ENCODE assay signal across 7 cellular contexts in the genomic region with DNA sequence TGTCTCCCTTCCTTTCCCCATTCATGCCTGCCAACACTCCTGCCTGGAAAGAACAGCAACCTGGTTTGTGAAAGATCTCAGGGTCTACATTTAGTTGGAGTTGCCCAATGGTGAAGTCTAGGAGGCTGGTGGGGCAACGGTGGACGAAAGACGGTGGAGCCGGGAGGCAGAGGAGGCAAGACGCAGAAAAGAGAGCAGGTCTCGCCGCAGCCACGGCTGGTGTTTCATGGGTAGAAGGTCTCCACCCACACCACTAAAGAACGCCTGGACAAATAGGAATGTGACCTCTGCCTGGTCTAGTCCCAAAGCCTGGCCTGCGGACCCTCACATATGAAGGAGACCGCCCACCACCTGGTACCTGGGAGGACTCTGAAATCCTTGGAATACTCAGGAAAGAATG.
"Had no signal": no experiment of that assay in that cellular context is flagged by ENCODE, and none has a peak within 500 bp of the region (broad histone marks: within the 10 kb centered on the region; RNA-seq: fewer than 3 reads in every experiment).

No MANE protein-coding gene starts in this region.

- H3K27ac ChIP-seq: GM23248 had no signal

- H3K36me3 ChIP-seq: HAP-1 had no signal

- H3K4me3 Mint-ChIP-seq: HFFc6 had no signal

- H3K4me3 ChIP-seq: GM23248, HAP-1, K562 had no signal

- H3K27ac Mint-ChIP-seq: HFFc6 had no signal

- ATAC-seq: HCT116, K562 had no signal

- DNase-seq: GM23248, GOT3, HFFc6, IMR-90 had no signal

- H3K4me1 ChIP-seq: HAP-1 had no signal
